In the genomic region with DNA sequence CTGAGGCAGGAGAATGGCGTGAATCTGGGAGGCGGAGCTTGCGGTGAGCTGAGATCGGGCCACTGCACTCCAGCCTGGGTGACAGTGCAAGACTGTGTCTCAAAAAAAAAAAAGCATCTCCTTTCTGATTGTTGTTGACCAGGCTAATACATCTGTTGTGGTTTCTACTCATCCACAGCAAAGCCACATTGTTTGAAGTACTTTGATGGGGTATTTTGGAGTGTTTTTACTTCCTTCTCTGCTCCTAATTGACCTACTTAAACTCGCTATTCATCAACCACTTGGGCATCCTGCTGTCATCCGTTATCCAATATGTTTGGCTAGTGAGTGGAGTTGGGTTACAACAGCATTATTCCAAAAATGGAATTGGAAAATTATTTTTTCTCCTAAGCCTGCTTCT, we compare ENCODE assay signal across 11 cellular contexts. TPM values are rescaled to one million over a fixed set of nuclear protein-coding genes. Genes with fewer than 3 reads are reported as not detected.
A peak's percentile ranks its signal among the peaks of the same experiment; 100 is the strongest.
DNase-seq lines count a peak whose midpoint lies in the region; ATAC-seq and TF ChIP-seq lines count a peak whose summit lies in the region.
"Had no signal": no experiment of that assay in that cellular context is flagged by ENCODE, and none has a peak within 500 bp of the region (broad histone marks: within the 10 kb centered on the region; RNA-seq: fewer than 3 reads in every experiment).

No MANE protein-coding gene starts in this region.

- DNase-seq in DMS153 (lab: John Stamatoyannopoulos, UW) (peak; percentile 87), LHCN-M2 (ENCODE audit: low read depth) (peak; percentile 95), NCI-H69 (lab: John Stamatoyannopoulos, UW) (peak; percentile 68), fibroblast of peridontal ligament (ENCODE audit: extremely low read depth) (peak; percentile 51), NCI-H526 treated with DMSO at 0.1 percent for 48 hours (lab: John Stamatoyannopoulos, UW) (no peak), endothelial cell (ENCODE audit: low spot score) (no peak), osteocyte (ENCODE audit: extremely low spot score, unreplicated experiment) (no peak)
- DNase-seq: caudate nucleus, foreskin keratinocyte had no signal

- TF ChIP-seq CTCF in endothelial cell (IDR thresholded peaks at IDR 0.05; ENCODE audit: unreplicated experiment): no peak
- TF ChIP-seq CTCF in osteocyte (IDR thresholded peaks at IDR 0.05): no peak

- ATAC-seq in HG02870 (IDR thresholded peaks at IDR 0.05; ENCODE audit: unreplicated experiment): no peak
- ATAC-seq: foreskin keratinocyte had no signal

- H3K27me3 Mint-ChIP-seq in endothelial cell (ENCODE audit: unreplicated experiment): peaks cover 2% of the 10 kb centered on the region
- H3K27me3 Mint-ChIP-seq in osteocyte (ENCODE audit: unreplicated experiment): no peaks in the 10 kb centered on the region

- H3K27ac Mint-ChIP-seq in endothelial cell (ENCODE audit: unreplicated experiment) (no peak overlapping the region), osteocyte (ENCODE audit: unreplicated experiment) (no peak overlapping the region)

- no peak overlapping the region for H3K4me3 Mint-ChIP-seq in endothelial cell (ENCODE audit: unreplicated experiment)
- no peak overlapping the region for H3K4me3 Mint-ChIP-seq in osteocyte (ENCODE audit: unreplicated experiment)

- no peaks in the 10 kb centered on the region for H3K9me3 Mint-ChIP-seq in endothelial cell (ENCODE audit: unreplicated experiment)
- peaks cover 6% of the 10 kb centered on the region for H3K9me3 Mint-ChIP-seq in osteocyte (ENCODE audit: unreplicated experiment)

- H3K36me3 Mint-ChIP-seq in endothelial cell (ENCODE audit: low read depth, unreplicated experiment) (peaks cover 7% of the 10 kb centered on the region), osteocyte (ENCODE audit: unreplicated experiment) (no peaks in the 10 kb centered on the region)

- peaks cover 2% of the 10 kb centered on the region for H3K4me1 Mint-ChIP-seq in endothelial cell (ENCODE audit: unreplicated experiment)
- H3K4me1 Mint-ChIP-seq in osteocyte (ENCODE audit: unreplicated experiment): peaks cover 10% of the 10 kb centered on the region

RNA-seq across cellular contexts. Expression of a gene that starts 3.5 kb away (rescaled TPM):
- total RNA-seq in LHCN-M2 (2014; rRNA removed) (87.9 and 100 TPM in 2 replicates), endothelial cell (ENCODE audit: unreplicated experiment) (108 TPM), osteocyte (102 and 112 TPM in 2 replicates)
- 39.6 TPM for polyA plus RNA-seq in LHCN-M2 (2012)

RNA-seq across cellular contexts. Expression of a gene that starts 16.6 kb away (rescaled TPM):
- total RNA-seq in LHCN-M2 (2014; rRNA removed) (0.69 TPM in 1 of 2 replicates, not detected in the other), endothelial cell (ENCODE audit: unreplicated experiment) (2.2 TPM), osteocyte (not detected in 2 replicates)
- polyA plus RNA-seq in LHCN-M2 (2012): 7.1 TPM
- total RNA-seq: foreskin keratinocyte, H1 had no signal
- polyA plus RNA-seq: foreskin keratinocyte had no signal

Comparison
In these comparisons a context has a peak if more than half of its experiments do, and no peak if none do; other contexts are left out.
1. DNase-seq: peak in DMS153 (single experiment), LHCN-M2 (single experiment), NCI-H69 (single experiment) and fibroblast of peridontal ligament (single experiment); none in NCI-H526 treated with DMSO at 0.1 percent for 48 hours (single experiment), endothelial cell (single experiment) and osteocyte (single experiment).